ENCODE assay signal across 14 cellular contexts in genomic region chr1:152107289-152107983, GRCh38. TPM values are rescaled to one million over a fixed set of nuclear protein-coding genes. Genes with fewer than 3 reads are reported as not detected.
DNase-seq lines count a peak whose midpoint lies in the region; TF ChIP-seq lines count a peak whose summit lies in the region.
"Had no signal": no experiment of that assay in that cellular context is flagged by ENCODE, and none has a peak within 500 bp of the region (broad histone marks: within the 10 kb centered on the region; RNA-seq: fewer than 3 reads in every experiment).

No MANE protein-coding gene starts in this region.

- no peak overlapping the region for H3K4me3 Mint-ChIP-seq in mesothelial cell of epicardium
- H3K4me3 Mint-ChIP-seq: dendritic cell treated with granulocyte-macrophage colony-stimulating factor and Interleukin-4, amounts not matched to agents 40 ng/mL and 50 ng/mL, for 4 days had no signal

- peaks cover 11% of the 10 kb centered on the region for H3K27me3 Mint-ChIP-seq in mesothelial cell of epicardium (ENCODE audit: low read depth)

- H3K9me3 ChIP-seq in SK-N-SH: no peaks in the 10 kb centered on the region
- peaks cover 12 to 21% (median 20%) of the 10 kb centered on the region in 4 donors for H3K9me3 ChIP-seq in stomach
- no peaks in the 10 kb centered on the region for H3K9me3 ChIP-seq in vagina

- H3K4me1 ChIP-seq in SK-N-SH (ENCODE audit: control insufficient read depth in 1 of 2, insufficient read depth in 2 of 2, low read depth in 1 of 2, low read length in 1 of 2): peaks cover 0 to 12% of the 10 kb centered on the region in 2 experiments; a peak in 1 of 4 replicates
- H3K4me1 ChIP-seq in stomach: peaks cover 31 to 52% (median 40%) of the 10 kb centered on the region in 4 donors
- H3K4me1 ChIP-seq in vagina: peaks cover 36% of the 10 kb centered on the region

- H4K20me1 ChIP-seq in SK-N-SH (ENCODE audit: insufficient read depth): no peaks in the 10 kb centered on the region
- H4K20me1 ChIP-seq: BLaER1 treated with 17β-estradiol and CSF1 and Interleukin-3, amounts not matched to agents 10 nM and 100 nM had no signal

- H3K27ac ChIP-seq in SK-N-SH (ENCODE audit: low read depth in 2 of 2, low read length in 1 of 2): no peak overlapping the region
- H3K27ac ChIP-seq in stomach: no peak overlapping the region
- H3K27ac ChIP-seq in vagina: no peak overlapping the region
- H3K27ac ChIP-seq: BLaER1 treated with 17β-estradiol and CSF1 and Interleukin-3, amounts not matched to agents 10 nM and 100 nM had no signal

- peak overlapping the region; percentile 95 for H3K4me2 ChIP-seq in SK-N-SH
- H3K4me2 ChIP-seq: BLaER1 treated with 17β-estradiol and CSF1 and Interleukin-3, amounts not matched to agents 10 nM and 100 nM had no signal

- TF ChIP-seq EP300 in SK-N-SH (IDR thresholded peaks at IDR 0.05; ENCODE audit: borderline replicate concordance in 1 of 2, low read depth in 1 of 2, low read length in 1 of 2): no peak
- TF ChIP-seq EP300 in stomach (IDR thresholded peaks at IDR 0.05): no peak

- CTCF ChIA-PET in SK-N-SH (lab: Yijun Ruan, JAX): interaction anchor here (1.1 kb wide), 1 partner anchor 55 kb away, joined by 3 read pairs; no protein-coding TSS in a partner anchor

- POLR2A ChIA-PET in SK-N-SH (lab: Yijun Ruan, JAX): no interaction called here

- peak; percentile 20 to 22 for DNase-seq in activated T-cell treated with anti-CD3 and anti-CD28 coated beads, Interleukin-2, amount 50 U/mL, for 48 hours
- DNase-seq in activated T-cell treated with anti-CD3 and anti-CD28 coated beads, Interleukin-2, amount 50 U/mL, for 1 hour: no peak
- no peak for DNase-seq in SK-N-SH
- no peak for DNase-seq in fibroblast of the aortic adventitia (ENCODE audit: low read depth)
- no peak for DNase-seq in stomach
- DNase-seq in vagina (ENCODE audit: extremely low spot score in 2 of 2): no peak
- no peak for DNase-seq in NCI-H1048 (lab: John Stamatoyannopoulos, UW)
- no peak for DNase-seq in mesothelial cell of epicardium (ENCODE audit: low spot score in 2 of 2, unreplicated experiment in 2 of 2)
- DNase-seq: activated T-cell treated with anti-CD3 and anti-CD28 coated beads for 4 hours, kidney glomerular epithelial cell, NCI-H2171 had no signal

- peak overlapping the region; percentile 14 to 39; a peak in 2 of 4 replicates for H3K4me3 ChIP-seq in SK-N-SH (ENCODE audit: low read depth in 2 of 2, low read length in 1 of 2)
- peak overlapping the region; percentile 50 for H3K4me3 ChIP-seq in fibroblast of the aortic adventitia (ENCODE audit: low read depth, low read length)
- peak overlapping the region in 3 of 4 donors; percentile 4 to 65 (median 24) for H3K4me3 ChIP-seq in stomach
- H3K4me3 ChIP-seq in vagina: peak overlapping the region in 1 of 2 donors; percentile 48

- H3K9ac ChIP-seq in SK-N-SH: no peak overlapping the region
- H3K9ac ChIP-seq: BLaER1 treated with 17β-estradiol and CSF1 and Interleukin-3, amounts not matched to agents 10 nM and 100 nM had no signal

- peak overlapping the region; percentile 59; the same call in 1 of the 2 replicates for H2AFZ ChIP-seq in SK-N-SH (ENCODE audit: low read depth)

- no peaks in the 10 kb centered on the region for H3K4me1 Mint-ChIP-seq in mesothelial cell of epicardium

- H3K36me3 ChIP-seq in SK-N-SH (replicated peaks in 1 of 2; ENCODE audit: control insufficient read depth in 1 of 2, insufficient read depth in 2 of 2, low read length in 1 of 2) (no peaks in the 10 kb centered on the region), stomach (no peaks in the 10 kb centered on the region), vagina (no peaks in the 10 kb centered on the region)
- H3K36me3 ChIP-seq: BLaER1 treated with 17β-estradiol and CSF1 and Interleukin-3, amounts not matched to agents 10 nM and 100 nM had no signal

- no peaks in the 10 kb centered on the region for H3K79me2 ChIP-seq in SK-N-SH (ENCODE audit: insufficient read depth)

- TF ChIP-seq CTCF in SK-N-SH (IDR thresholded peaks at IDR 0.05): no peak
- TF ChIP-seq CTCF in fibroblast of the aortic adventitia (IDR thresholded peaks at IDR 0.05; ENCODE audit: insufficient read depth, low read length): no peak
- TF ChIP-seq CTCF in stomach (IDR thresholded peaks at IDR 0.05): no peak
- TF ChIP-seq CTCF in vagina (IDR thresholded peaks at IDR 0.05): no peak
- no peak for TF ChIP-seq CTCF in mesothelial cell of epicardium (IDR thresholded peaks at IDR 0.05; ENCODE audit: unreplicated experiment)

- WGBS in SK-N-SH (ENCODE audit: low lambda C conversion rate): 6% methylated on average over 39 of the region's 39 CpGs
- 15 to 22% (median 17%) methylated on average over 39 of the region's 39 CpGs for WGBS in stomach, 5 donors

- no peaks in the 10 kb centered on the region for H3K36me3 Mint-ChIP-seq in mesothelial cell of epicardium
- H3K36me3 Mint-ChIP-seq: IgD-negative memory B cell had no signal

- peaks cover 3% of the 10 kb centered on the region for H3F3A ChIP-seq in SK-N-SH (replicated peaks; ENCODE audit: insufficient read depth)

- no peaks in the 10 kb centered on the region for H3K9me2 ChIP-seq in SK-N-SH

- no peak overlapping the region for H3K27ac Mint-ChIP-seq in mesothelial cell of epicardium
- H3K27ac Mint-ChIP-seq: dendritic cell treated with granulocyte-macrophage colony-stimulating factor and Interleukin-4, amounts not matched to agents 40 ng/mL and 50 ng/mL, for 4 days had no signal

- intact Hi-C loops in stomach (cut with DNase I; ENCODE audit: low total_unique reads): no loop called here
- intact Hi-C loops in vagina (cut with DNase I): no loop called here

- H3K27me3 ChIP-seq in SK-N-SH (ENCODE audit: insufficient read depth): peaks cover 78% of the 10 kb centered on the region
- H3K27me3 ChIP-seq in stomach: peaks cover 35 to 100% (median 58%) of the 10 kb centered on the region in 3 donors
- peaks cover 12% of the 10 kb centered on the region for H3K27me3 ChIP-seq in vagina

- TF ChIP-seq POLR2A in stomach (IDR thresholded peaks at IDR 0.05) (no peak), vagina (IDR thresholded peaks at IDR 0.05) (no peak)

- no peak for TF ChIP-seq RAD21 in SK-N-SH (IDR thresholded peaks at IDR 0.05; ENCODE audit: low read length)

- peaks cover 5% of the 10 kb centered on the region for H3K9me3 Mint-ChIP-seq in mesothelial cell of epicardium
- H3K9me3 Mint-ChIP-seq: dendritic cell treated with granulocyte-macrophage colony-stimulating factor and Interleukin-4, amounts not matched to agents 40 ng/mL and 50 ng/mL, for 4 days; IgD-negative memory B cell had no signal

TF ChIP-seq in SK-N-SH, 30 proteins besides CTCF, POLR2A, EP300 and RAD21 (continues in another document):
- TF ChIP-seq IRF3 (IDR thresholded peaks at IDR 0.05; ENCODE audit: low read depth, low read length) (no peak), EZH2phosphoT487 (IDR thresholded peaks at IDR 0.05; ENCODE audit: borderline replicate concordance, low read depth) (no peak), GABPA (IDR thresholded peaks at IDR 0.05; ENCODE audit: low read depth) (no peak), FOSL2 (IDR thresholded peaks at IDR 0.05; ENCODE audit: borderline replicate concordance, low read depth) (no peak), SMC3 (IDR thresholded peaks at IDR 0.05; ENCODE audit: low read depth, low read length) (no peak), GATA2 (CRISPR knock-in tag; IDR thresholded peaks at IDR 0.05) (no peak)
- TF ChIP-seq, protein P1, sequence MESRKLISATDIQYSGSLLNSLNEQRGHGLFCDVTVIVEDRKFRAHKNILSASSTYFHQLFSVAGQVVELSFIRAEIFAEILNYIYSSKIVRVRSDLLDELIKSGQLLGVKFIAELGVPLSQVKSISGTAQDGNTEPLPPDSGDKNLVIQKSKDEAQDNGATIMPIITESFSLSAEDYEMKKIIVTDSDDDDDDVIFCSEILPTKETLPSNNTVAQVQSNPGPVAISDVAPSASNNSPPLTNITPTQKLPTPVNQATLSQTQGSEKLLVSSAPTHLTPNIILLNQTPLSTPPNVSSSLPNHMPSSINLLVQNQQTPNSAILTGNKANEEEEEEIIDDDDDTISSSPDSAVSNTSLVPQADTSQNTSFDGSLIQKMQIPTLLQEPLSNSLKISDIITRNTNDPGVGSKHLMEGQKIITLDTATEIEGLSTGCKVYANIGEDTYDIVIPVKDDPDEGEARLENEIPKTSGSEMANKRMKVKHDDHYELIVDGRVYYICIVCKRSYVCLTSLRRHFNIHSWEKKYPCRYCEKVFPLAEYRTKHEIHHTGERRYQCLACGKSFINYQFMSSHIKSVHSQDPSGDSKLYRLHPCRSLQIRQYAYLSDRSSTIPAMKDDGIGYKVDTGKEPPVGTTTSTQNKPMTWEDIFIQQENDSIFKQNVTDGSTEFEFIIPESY (IDR thresholded peaks at IDR 0.05; ENCODE audit: borderline replicate concordance, low read depth): no peak

RNA-seq across cellular contexts. Expression of gene TCHH, which starts 7.8 kb away (rescaled TPM):
- polyA plus RNA-seq in SK-N-SH (2012; rRNA removed) (not detected in 2 replicates), stomach (under 1 TPM in 1 of 3 donors, not detected in 2; 0.13 TPM)
- polyA plus RNA-seq in SK-N-SH (2012; cell fraction: cytosol; rRNA removed): under 0.01 and 0.01 TPM in 2 replicates
- 0.01 TPM in 1 of 2 replicates, not detected in the other for polyA plus RNA-seq in SK-N-SH (2012; cell fraction: nucleus; rRNA removed)
- total RNA-seq in fibroblast of the aortic adventitia (ENCODE audit: low replicate concordance) (0.09 TPM in 1 of 2 replicates, not detected in the other), stomach (not detected), vagina (0.25 TPM), mesothelial cell of epicardium (not detected in 3 replicates)
- polyA plus RNA-seq: IgD-negative memory B cell had no signal

RNA-seq across cellular contexts. Expression of gene TCHHL1, which starts 18.6 kb away (rescaled TPM):
- polyA plus RNA-seq in SK-N-SH (2012; rRNA removed): not detected in 2 replicates
- not detected in 2 replicates for polyA plus RNA-seq in SK-N-SH (2012; cell fraction: cytosol; rRNA removed)
- not detected in 2 replicates for polyA plus RNA-seq in SK-N-SH (2012; cell fraction: nucleus; rRNA removed)
- not detected in 2 replicates for total RNA-seq in fibroblast of the aortic adventitia (ENCODE audit: low replicate concordance)
- total RNA-seq in stomach: under 1 TPM in 1 of 5 donors, not detected in 4; 0.18 TPM
- polyA plus RNA-seq in stomach: not detected
- total RNA-seq in vagina: not detected
- not detected in 3 replicates for total RNA-seq in mesothelial cell of epicardium
- polyA plus RNA-seq: IgD-negative memory B cell had no signal

RNA-seq across cellular contexts. Expression of gene RPTN, which starts 51.6 kb away (rescaled TPM):
- polyA plus RNA-seq in SK-N-SH (2012; rRNA removed) (not detected in 2 replicates), stomach (under 1 TPM in 1 of 3 donors, not detected in 2; 0.31 TPM)
- polyA plus RNA-seq in SK-N-SH (2012; cell fraction: cytosol; rRNA removed): not detected in 2 replicates
- polyA plus RNA-seq in SK-N-SH (2012; cell fraction: nucleus; rRNA removed): not detected in 2 replicates
- total RNA-seq in fibroblast of the aortic adventitia (ENCODE audit: low replicate concordance) (not detected in 2 replicates), stomach (not detected), vagina (0.25 TPM), mesothelial cell of epicardium (not detected in 3 replicates)
- polyA plus RNA-seq: IgD-negative memory B cell had no signal

Comparison
In these comparisons a context has a peak if more than half of its experiments do, and no peak if none do; other contexts are left out.
1. DNase-seq: peak in activated T-cell treated with anti-CD3 and anti-CD28 coated beads, Interleukin-2, amount 50 U/mL, for 48 hours (2 of 2); none in activated T-cell treated with anti-CD3 and anti-CD28 coated beads, Interleukin-2, amount 50 U/mL, for 1 hour (single experiment), SK-N-SH (single experiment), fibroblast of the aortic adventitia (single experiment), stomach (single experiment), vagina (0 of 2), NCI-H1048 (single experiment) and mesothelial cell of epicardium (0 of 2).